In genomic region chr2:20122864-20123263, GRCh38 we compare ENCODE assay signal across 19 cellular contexts.
DNase-seq lines count a peak whose midpoint lies in the region; ATAC-seq and TF ChIP-seq lines count a peak whose summit lies in the region.
"Had no signal": no experiment of that assay in that cellular context is flagged by ENCODE, and none has a peak within 500 bp of the region (broad histone marks: within the 10 kb centered on the region; RNA-seq: fewer than 3 reads in every experiment).

No MANE protein-coding gene starts in this region.

- H3K14ac ChIP-seq in IMR-90 (replicated peaks; ENCODE audit: low read depth, low read length), result no peak overlapping the region
- peak overlapping the region; percentile 28 for H3K14ac ChIP-seq in trophoblast cell (ENCODE audit: low read length)

- TF ChIP-seq RAD21 in IMR-90 (IDR thresholded peaks at IDR 0.05; ENCODE audit: low read length), result no peak

- POLR2A ChIA-PET in IMR-90 (lab: Charles Lee; ENCODE audit: unreplicated experiment), result no interaction called here

- H3K9ac ChIP-seq in IMR-90 (ENCODE audit: low read depth, low read length), result no peak overlapping the region
- no peak overlapping the region for H3K9ac ChIP-seq in trophoblast cell (ENCODE audit: low read length)

- no peak overlapping the region for H2AK5ac ChIP-seq in IMR-90 (ENCODE audit: low read depth, low read length)
- no peak overlapping the region for H2AK5ac ChIP-seq in trophoblast cell (ENCODE audit: low read length)

- no peak for DNase-seq in IMR-90
- peak; percentile 80 to 89 for DNase-seq in trophoblast cell
- DNase-seq in type B pancreatic cell (ENCODE audit: extremely low spot score, unreplicated experiment), result no peak
- no peak for DNase-seq in effector CD8-positive, alpha-beta T cell (lab: John Stamatoyannopoulos, UW)
- no peak for DNase-seq in stimulated activated CD4-positive, alpha-beta T cell treated with anti-CD3 and anti-CD28 coated beads, Interleukin-2, amount 100 ng/mL, for 24 hours
- no peak for DNase-seq in effector CD4-positive, alpha-beta T cell
- DNase-seq: ACHN; C1 segment of cervical spinal cord; GDM1; NCI-H1417; NCI-H187; NCI-H2107; NCI-H510A; NCI-H748 treated with DMSO at 0.1 percent for 48 hours; NK-92 treated with Interleukin-12 subunit alpha and Interleukin-12 subunit beta, amount 100 ng/mL, for 24 hours; Right ventricle myocardium superior had no signal

- H3K27ac ChIP-seq in IMR-90 (ENCODE audit: insufficient read depth, low read length) (no peak overlapping the region), esophagus (ENCODE audit: low read depth in 2 of 2, low read length in 1 of 2) (peak overlapping the region; percentile 74 to 89), trophoblast cell (ENCODE audit: low read depth, low read length) (peak overlapping the region; percentile 35)
- H3K27ac ChIP-seq: SK-N-MC had no signal

- H2BK5ac ChIP-seq in IMR-90 (ENCODE audit: low read depth, low read length, poor library complexity, severe bottlenecking) (no peak overlapping the region), trophoblast cell (ENCODE audit: low read depth, low read length, poor library complexity) (no peak overlapping the region)

- H3K18ac ChIP-seq in IMR-90 (ENCODE audit: low read depth, low read length) (no peak overlapping the region), trophoblast cell (ENCODE audit: low read length) (no peak overlapping the region)

- H4K91ac ChIP-seq in IMR-90 (ENCODE audit: insufficient read depth, low read depth, low read length) (no peak overlapping the region), trophoblast cell (ENCODE audit: low read depth, low read length) (peak overlapping the region; percentile 79)

- no peaks in the 10 kb centered on the region for H3K9me1 ChIP-seq in IMR-90 (ENCODE audit: insufficient read depth, low read length)

- TF ChIP-seq CTCF in IMR-90 (conservative IDR thresholded peaks at IDR 0.05; ENCODE audit: low read depth, low read length), result no peak
- TF ChIP-seq CTCF in type B pancreatic cell (conservative IDR thresholded peaks at IDR 0.05), result no peak

- H3K4ac ChIP-seq in IMR-90 (ENCODE audit: low read depth, low read length) (no peak overlapping the region), trophoblast cell (ENCODE audit: low read depth, low read length) (no peak overlapping the region)

- no peaks in the 10 kb centered on the region for H3K79me1 ChIP-seq in IMR-90 (ENCODE audit: low read depth in 1 of 2, low read length in 2 of 2)
- peaks cover 4% of the 10 kb centered on the region for H3K79me1 ChIP-seq in trophoblast cell (ENCODE audit: low read length)

- CTCF ChIA-PET in IMR-90 (lab: Yijun Ruan, JAX), result no interaction called here

- in situ Hi-C loops in IMR-90 (cut with MboI; ENCODE audit: low sequenced_read_pairs), result no loop called here

- H3K9me3 ChIP-seq in IMR-90 (ENCODE audit: control insufficient read depth, insufficient read depth, low read length) (no peaks in the 10 kb centered on the region), esophagus (ENCODE audit: control insufficient read depth in 2 of 2, insufficient read depth in 1 of 2, low read depth in 1 of 2, low read length in 1 of 2) (no peaks in the 10 kb centered on the region), trophoblast cell (ENCODE audit: insufficient read depth, low read depth, low read length) (peaks cover 2% of the 10 kb centered on the region)

- H2BK120ac ChIP-seq in IMR-90 (ENCODE audit: low read depth, low read length) (no peak overlapping the region), trophoblast cell (ENCODE audit: insufficient read depth, low read length, poor library complexity) (peak overlapping the region; percentile 61)

- intact Hi-C loops in IMR-90 (cut with micrococcal nuclease), result no loop called here

- H3K4me1 ChIP-seq in IMR-90 (ENCODE audit: control insufficient read depth, insufficient read depth, low read length) (no peaks in the 10 kb centered on the region; the same call in 1 of the 2 replicates), esophagus (ENCODE audit: control insufficient read depth in 2 of 2, insufficient read depth in 2 of 2, low read length in 1 of 2) (peaks cover 7 to 19% of the 10 kb centered on the region in 2 donors), trophoblast cell (ENCODE audit: control insufficient read depth in 1 of 2, insufficient read depth in 2 of 2, low read length in 2 of 2) (peaks cover 0 to 8% of the 10 kb centered on the region in 2 experiments)

- H3K9me3 Mint-ChIP-seq in type B pancreatic cell, result no peaks in the 10 kb centered on the region
- H3K9me3 Mint-ChIP-seq: GM23338 had no signal

- no peak overlapping the region for H4K12ac ChIP-seq in trophoblast cell (ENCODE audit: low read depth, low read length)

- no peak overlapping the region for H4K5ac ChIP-seq in IMR-90 (ENCODE audit: low read depth, low read length)

- no peak overlapping the region for H2BK20ac ChIP-seq in IMR-90 (ENCODE audit: low read depth, low read length)

- H2BK12ac ChIP-seq in trophoblast cell (ENCODE audit: low read length), result no peak overlapping the region

- H3K36me3 ChIP-seq in IMR-90 (ENCODE audit: control insufficient read depth, insufficient read depth, low read length) (no peaks in the 10 kb centered on the region), esophagus (ENCODE audit: control insufficient read depth in 2 of 2, insufficient read depth in 2 of 2, low read length in 1 of 2) (no peaks in the 10 kb centered on the region), trophoblast cell (ENCODE audit: control insufficient read depth in 1 of 2, insufficient read depth in 2 of 2, low read length in 2 of 2) (no peaks in the 10 kb centered on the region)

- 100% methylated on average over 3 of the region's 5 CpGs; no CpG with 5 or more reads in 1 of the 2 experiments for WGBS in IMR-90 (ENCODE audit: extremely low coverage in 2 of 2, insufficient read length in 1 of 2), 2 experiments
- 67 to 71% methylated on average over 5 of the region's 5 CpGs for WGBS in esophagus, 2 donors
- WGBS in trophoblast cell (ENCODE audit: extremely low coverage, insufficient coverage, insufficient read length), result no CpG with 5 or more reads among the region's 5 CpGs

- H3K27me3 ChIP-seq in IMR-90 (ENCODE audit: control insufficient read depth, insufficient read depth, low read length) (peaks cover 13% of the 10 kb centered on the region), esophagus (ENCODE audit: control insufficient read depth in 1 of 2, insufficient read depth in 2 of 2, low read length in 2 of 2) (no peaks in the 10 kb centered on the region), trophoblast cell (ENCODE audit: insufficient read depth, low read length) (no peaks in the 10 kb centered on the region)

- no peak overlapping the region for H2AK9ac ChIP-seq in IMR-90 (replicated peaks; ENCODE audit: low read depth, low read length, poor library complexity)

- no peaks in the 10 kb centered on the region for H3K79me2 ChIP-seq in trophoblast cell (ENCODE audit: control insufficient read depth, insufficient read depth, low read length, poor library complexity)

- H4K20me1 ChIP-seq in IMR-90 (ENCODE audit: insufficient read depth, low read length), result no peaks in the 10 kb centered on the region

- H3K27ac Mint-ChIP-seq in type B pancreatic cell, result peak overlapping the region; percentile 55
- H3K27ac Mint-ChIP-seq: GM23338 had no signal

- H3K27me3 Mint-ChIP-seq in type B pancreatic cell, result no peaks in the 10 kb centered on the region

- BruUV-seq in IMR-90 (replicated peaks; lab: Mats Ljungman, UMichigan), result no TSS peak

- peak overlapping the region; percentile 7 for H2AFZ ChIP-seq in IMR-90 (replicated peaks; ENCODE audit: low read length, poor library complexity)
- no peak overlapping the region for H2AFZ ChIP-seq in trophoblast cell (ENCODE audit: insufficient read depth, low read length, poor library complexity)
- H2AFZ ChIP-seq: GM23338 had no signal

- H3K4me2 ChIP-seq in IMR-90 (ENCODE audit: low read depth, low read length) (no peak overlapping the region), trophoblast cell (ENCODE audit: low read length) (no peak overlapping the region)
- H3K4me2 ChIP-seq: GM23338 had no signal

- H2BK15ac ChIP-seq in IMR-90 (ENCODE audit: low read depth, low read length), result no peak overlapping the region

- no peaks in the 10 kb centered on the region for H3K36me3 Mint-ChIP-seq in type B pancreatic cell

- dilution Hi-C loops in IMR-90 (cut with HindIII; ENCODE audit: low sequenced_read_pairs, unreplicated experiment), result no loop called here

- no peak overlapping the region for H3K56ac ChIP-seq in IMR-90 (ENCODE audit: extremely low read depth, insufficient read depth, low read length)

- TF ChIP-seq POLR2A in IMR-90 (IDR thresholded peaks at IDR 0.05; ENCODE audit: low read depth, low read length), result no peak

- H3K23ac ChIP-seq in IMR-90 (ENCODE audit: low read depth, low read length) (no peak overlapping the region), trophoblast cell (ENCODE audit: low read length) (no peak overlapping the region)

- H4K8ac ChIP-seq in IMR-90 (ENCODE audit: low read depth in 2 of 2, low read length in 2 of 2), result no peak overlapping the region
- H4K8ac ChIP-seq in trophoblast cell (ENCODE audit: low read depth, low read length), result peak overlapping the region; percentile 26

- H3K4me3 ChIP-seq in IMR-90 (ENCODE audit: insufficient read depth, low read depth, low read length), result no peak overlapping the region
- no peak overlapping the region for H3K4me3 ChIP-seq in esophagus (ENCODE audit: low read depth in 1 of 2, low read length in 2 of 2)
- peak overlapping the region; percentile 35 for H3K4me3 ChIP-seq in trophoblast cell (ENCODE audit: low read depth, low read length)
- H3K4me3 ChIP-seq: GM23338, SK-N-MC had no signal

- H3K4me3 Mint-ChIP-seq in type B pancreatic cell, result no peak overlapping the region
- H3K4me3 Mint-ChIP-seq: GM23338 had no signal

- no peak for ATAC-seq in IMR-90 (ENCODE audit: low read depth)
- ATAC-seq: GM23338 had no signal

- H3K4me1 Mint-ChIP-seq in type B pancreatic cell (ENCODE audit: unreplicated experiment), result peaks cover 17% of the 10 kb centered on the region
- H3K4me1 Mint-ChIP-seq: GM23338 had no signal

TF ChIP-seq in IMR-90, 13 proteins besides CTCF, POLR2A, EP300 and RAD21 (continues in another document):
- TF ChIP-seq ELK1 (IDR thresholded peaks at IDR 0.05; ENCODE audit: borderline replicate concordance, low read depth, low read length) (no peak), CHD1 (IDR thresholded peaks at IDR 0.05; ENCODE audit: low read depth, low read length) (no peak), SMC3 (IDR thresholded peaks at IDR 0.05; ENCODE audit: low read depth, low read length) (no peak), MAFK (IDR thresholded peaks at IDR 0.05; ENCODE audit: low read depth, low read length) (no peak), MAZ (IDR thresholded peaks at IDR 0.05; ENCODE audit: borderline replicate concordance, low read depth, low read length) (no peak), BHLHE40 (IDR thresholded peaks at IDR 0.05; ENCODE audit: low read depth, low read length) (no peak)

Comparison
In these comparisons a context has a peak if more than half of its experiments do, and no peak if none do; other contexts are left out.
1. DNase-seq: peak in trophoblast cell (2 of 2); none in IMR-90 (single experiment), type B pancreatic cell (single experiment), effector CD8-positive, alpha-beta T cell (single experiment), stimulated activated CD4-positive, alpha-beta T cell treated with anti-CD3 and anti-CD28 coated beads, Interleukin-2, amount 100 ng/mL, for 24 hours (0 of 2) and effector CD4-positive, alpha-beta T cell (single experiment).